Comparison of ENCODE assay signal across 8 cellular contexts in genomic region chr11:17352925-17353227, GRCh38. TPM values are rescaled to one million over a fixed set of nuclear protein-coding genes. Genes with fewer than 3 reads are reported as not detected.
A peak's percentile ranks its signal among the peaks of the same experiment; 100 is the strongest.
DNase-seq lines count a peak whose midpoint lies in the region; ATAC-seq and TF ChIP-seq lines count a peak whose summit lies in the region.

No MANE protein-coding gene starts in this region.

- peaks cover 0 to 3% of the 10 kb centered on the region in 2 donors for H3K27me3 Mint-ChIP-seq in natural killer cell treated with Interleukin-12 subunit alpha and Interleukin-12 subunit beta and Interleukin-15 and Interleukin-18, amount 100 ng/mL, for 72 hours

- peaks cover 10 to 24% (median 19%) of the 10 kb centered on the region in 11 experiments; a peak in 19 of 22 replicates for H3K9me3 ChIP-seq in BLaER1 treated with 17β-estradiol and CSF1 and Interleukin-3, amounts not matched to agents 10 nM and 100 nM (replicated peaks in 1 of 11)
- no peaks in the 10 kb centered on the region for H3K9me3 ChIP-seq in esophagus muscularis mucosa

- peaks cover 28 to 40% of the 10 kb centered on the region in 2 donors for H3K4me1 Mint-ChIP-seq in natural killer cell treated with Interleukin-12 subunit alpha and Interleukin-12 subunit beta and Interleukin-15 and Interleukin-18, amount 100 ng/mL, for 72 hours (ENCODE audit: low read depth in 2 of 2)

- DNase-seq in NCI-H2029 treated with DMSO at 0.1 percent for 48 hours (lab: John Stamatoyannopoulos, UW) (peak; percentile 43), esophagus muscularis mucosa (ENCODE audit: extremely low spot score) (no peak), SIG-M5 (lab: John Stamatoyannopoulos, UW) (no peak), midbrain (lab: John Stamatoyannopoulos, UW) (no peak)
- peak; percentile 44 for DNase-seq in activated T-cell treated with anti-CD3 and anti-CD28 coated beads, Interleukin-2, amount 50 U/mL, for 1 hour
- no peak for DNase-seq in natural killer cell treated with Interleukin-12 subunit alpha and Interleukin-12 subunit beta and Interleukin-15 and Interleukin-18, amount 100 ng/mL, for 72 hours (ENCODE audit: low spot score)

- peak overlapping the region in 6 of 11 experiments; percentile 8 to 63 (median 48); a peak in 9 of 22 replicates for H3K9ac ChIP-seq in BLaER1 treated with 17β-estradiol and CSF1 and Interleukin-3, amounts not matched to agents 10 nM and 100 nM

- no peaks in the 10 kb centered on the region for H3K9me3 Mint-ChIP-seq in natural killer cell treated with Interleukin-12 subunit alpha and Interleukin-12 subunit beta and Interleukin-15 and Interleukin-18, amount 100 ng/mL, for 72 hours

- H3K27ac ChIP-seq in BLaER1 treated with 17β-estradiol and CSF1 and Interleukin-3, amounts not matched to agents 10 nM and 100 nM, result peak overlapping the region in 1 of 11 experiments; percentile 45; a peak in 2 of 22 replicates
- peak overlapping the region; percentile 82 to 94 (median 88) for H3K27ac ChIP-seq in esophagus muscularis mucosa (replicated peaks in 1 of 4)

- H3K4me1 ChIP-seq in BLaER1 treated with 17β-estradiol and CSF1 and Interleukin-3, amounts not matched to agents 10 nM and 100 nM, result peaks cover 6 to 32% (median 27%) of the 10 kb centered on the region in 10 experiments
- H3K4me1 ChIP-seq in esophagus muscularis mucosa, result peaks cover 13 to 34% (median 23%) of the 10 kb centered on the region in 4 donors

- peaks cover 42 to 62% (median 59%) of the 10 kb centered on the region in 11 experiments for H3K27me3 ChIP-seq in BLaER1 treated with 17β-estradiol and CSF1 and Interleukin-3, amounts not matched to agents 10 nM and 100 nM
- H3K27me3 ChIP-seq in esophagus muscularis mucosa, result no peaks in the 10 kb centered on the region

- no peak for TF ChIP-seq POLR2A in esophagus muscularis mucosa (IDR thresholded peaks at IDR 0.05; ENCODE audit: low read depth)

- no peak for TF ChIP-seq CTCF in esophagus muscularis mucosa (IDR thresholded peaks at IDR 0.05)

- intact Hi-C loops in esophagus muscularis mucosa (cut with DNase I), result no loop called here

- peak overlapping the region; percentile 63 to 83 for H3K27ac Mint-ChIP-seq in natural killer cell treated with Interleukin-12 subunit alpha and Interleukin-12 subunit beta and Interleukin-15 and Interleukin-18, amount 100 ng/mL, for 72 hours

- H3K4me3 Mint-ChIP-seq in natural killer cell treated with Interleukin-12 subunit alpha and Interleukin-12 subunit beta and Interleukin-15 and Interleukin-18, amount 100 ng/mL, for 72 hours, result peak overlapping the region; percentile 98

- WGBS in esophagus muscularis mucosa, result 0% methylated on average over 10 of the region's 16 CpGs

- no peaks in the 10 kb centered on the region for H3K36me3 Mint-ChIP-seq in natural killer cell treated with Interleukin-12 subunit alpha and Interleukin-12 subunit beta and Interleukin-15 and Interleukin-18, amount 100 ng/mL, for 72 hours

- no peak for TF ChIP-seq EP300 in esophagus muscularis mucosa (IDR thresholded peaks at IDR 0.05)

- peak overlapping the region; percentile 49 to 74 (median 61) for H3K4me3 ChIP-seq in BLaER1 treated with 17β-estradiol and CSF1 and Interleukin-3, amounts not matched to agents 10 nM and 100 nM
- H3K4me3 ChIP-seq in esophagus muscularis mucosa, result peak overlapping the region; percentile 58 to 85 (median 72)

- H3K36me3 ChIP-seq in BLaER1 treated with 17β-estradiol and CSF1 and Interleukin-3, amounts not matched to agents 10 nM and 100 nM, result peaks cover 0 to 8% (median 0%) of the 10 kb centered on the region in 11 experiments; a peak in 2 of 22 replicates
- H3K36me3 ChIP-seq in esophagus muscularis mucosa, result peaks cover 0 to 7% (median 3%) of the 10 kb centered on the region in 4 donors

- peaks cover 0 to 34% (median 25%) of the 10 kb centered on the region in 11 experiments; a peak in 15 of 22 replicates for H4K20me1 ChIP-seq in BLaER1 treated with 17β-estradiol and CSF1 and Interleukin-3, amounts not matched to agents 10 nM and 100 nM

- H3K4me2 ChIP-seq in BLaER1 treated with 17β-estradiol and CSF1 and Interleukin-3, amounts not matched to agents 10 nM and 100 nM, result peak overlapping the region; percentile 88 to 99 (median 93)

- peak; percentile 47 for ATAC-seq in GM21390 (IDR thresholded peaks at IDR 0.05; ENCODE audit: unreplicated experiment)
- ATAC-seq in natural killer cell treated with Interleukin-12 subunit alpha and Interleukin-12 subunit beta and Interleukin-15 and Interleukin-18, amount 100 ng/mL, for 72 hours, result peak; percentile 61 to 68

RNA-seq across cellular contexts. Expression of gene NCR3LG1, which starts 1.3 kb away (rescaled TPM):
- 1 to 10 TPM; 1.7 to 3.6 (median 2.4) TPM for total RNA-seq in esophagus muscularis mucosa
- total RNA-seq in natural killer cell treated with Interleukin-12 subunit alpha and Interleukin-12 subunit beta and Interleukin-15 and Interleukin-18, amount 100 ng/mL, for 72 hours, result 1 to 10 TPM in 1 of 2 donors, under 1 TPM in 1; 0.70 to 1.4 TPM

RNA-seq across cellular contexts. Expression of gene KCNJ11, which starts 35.6 kb away (rescaled TPM):
- total RNA-seq in esophagus muscularis mucosa, result 1 to 10 TPM in 2 of 4 donors, under 1 TPM in 1, not detected in 1; 0.66 to 6.5 (median 2.5) TPM
- under 1 TPM in 1 of 2 donors, not detected in 1; 0.75 TPM for total RNA-seq in natural killer cell treated with Interleukin-12 subunit alpha and Interleukin-12 subunit beta and Interleukin-15 and Interleukin-18, amount 100 ng/mL, for 72 hours

Comparison
In these comparisons a context has a peak if more than half of its experiments do, and no peak if none do; other contexts are left out.
1. DNase-seq: peak in NCI-H2029 treated with DMSO at 0.1 percent for 48 hours (single experiment) and activated T-cell treated with anti-CD3 and anti-CD28 coated beads, Interleukin-2, amount 50 U/mL, for 1 hour (single experiment); none in esophagus muscularis mucosa (single experiment), natural killer cell treated with Interleukin-12 subunit alpha and Interleukin-12 subunit beta and Interleukin-15 and Interleukin-18, amount 100 ng/mL, for 72 hours (single experiment), SIG-M5 (single experiment) and midbrain (single experiment).